Comparison of ENCODE assay signal across 8 cellular contexts in the genomic region with DNA sequence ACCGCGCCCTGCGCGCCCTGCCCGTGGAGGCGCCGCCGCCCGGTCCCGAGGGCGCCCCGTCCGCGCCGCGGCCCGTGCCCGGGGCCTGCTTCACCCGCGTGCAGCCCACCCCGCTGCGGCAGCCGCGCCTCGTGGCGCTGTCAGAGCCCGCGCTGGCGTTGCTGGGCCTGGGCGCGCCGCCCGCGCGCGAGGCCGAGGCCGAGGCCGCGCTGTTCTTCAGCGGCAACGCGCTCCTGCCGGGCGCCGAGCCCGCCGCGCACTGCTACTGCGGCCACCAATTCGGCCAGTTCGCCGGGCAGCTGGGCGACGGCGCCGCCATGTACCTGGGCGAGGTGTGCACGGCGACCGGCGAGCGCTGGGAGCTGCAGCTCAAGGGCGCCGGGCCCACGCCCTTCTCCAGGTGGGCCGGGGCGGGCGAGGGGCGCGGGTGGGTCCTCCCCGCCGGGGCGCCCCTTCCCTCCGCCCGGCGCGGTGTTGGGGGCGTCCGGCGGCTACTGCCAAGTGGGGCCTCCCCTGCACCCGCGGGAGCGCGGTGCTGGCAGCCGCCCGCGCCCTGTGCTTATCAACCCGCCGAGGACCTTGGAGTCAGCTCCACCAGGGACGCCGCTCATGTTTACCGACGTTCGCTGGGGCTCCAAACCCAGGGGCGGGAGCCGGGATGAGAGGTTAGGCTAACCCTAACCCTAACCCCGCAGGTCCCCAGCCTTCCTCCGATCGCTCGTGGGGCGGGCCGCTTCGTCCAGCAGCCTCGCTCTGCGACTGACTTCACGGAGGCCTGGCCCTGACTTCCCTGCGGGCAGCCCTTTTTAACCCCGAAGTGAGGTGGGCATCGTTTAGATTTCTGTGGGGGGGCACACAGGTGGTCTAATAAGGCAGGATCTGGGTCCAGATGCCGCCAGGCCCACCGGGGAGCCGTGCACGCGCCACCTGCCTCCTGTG. TPM values are rescaled to one million over a fixed set of nuclear protein-coding genes. Genes with fewer than 3 reads are reported as not detected.
DNase-seq lines count a peak whose midpoint lies in the region; ATAC-seq and TF ChIP-seq lines count a peak whose summit lies in the region.

No MANE protein-coding gene starts in this region.

- H3K27ac Mint-ChIP-seq in nephron: peak overlapping the region; percentile 40 to 87 (median 86)

- no peaks in the 10 kb centered on the region for H3K27me3 ChIP-seq in SJCRH30

- H3K9me3 ChIP-seq in SJCRH30 (replicated peaks): no peaks in the 10 kb centered on the region

- peaks cover 7% of the 10 kb centered on the region for H3K27me3 Mint-ChIP-seq in nephron (ENCODE audit: low read depth)

- H3K4me1 ChIP-seq in SJCRH30: no peaks in the 10 kb centered on the region; the same call in 1 of the 2 replicates

- H3K27ac ChIP-seq in SJCRH30: no peak overlapping the region

- TF ChIP-seq CTCF in nephron (IDR thresholded peaks at IDR 0.05; ENCODE audit: unreplicated experiment in 3 of 3) (no peak), GM13977 (IDR thresholded peaks at IDR 0.05; ENCODE audit: extremely low read depth, insufficient read depth, missing control alignments) (no peak)

- peaks cover 26% of the 10 kb centered on the region for H3K36me3 Mint-ChIP-seq in nephron (ENCODE audit: low read depth)

- no peaks in the 10 kb centered on the region for H3K9me3 Mint-ChIP-seq in nephron

- H3K4me1 Mint-ChIP-seq in nephron: peaks cover 18% of the 10 kb centered on the region

- peak; percentile 20 for ATAC-seq in HG02852 (IDR thresholded peaks at IDR 0.05; ENCODE audit: unreplicated experiment)

- H3K4me3 ChIP-seq in SJCRH30: peak overlapping the region; percentile 68

- DNase-seq in NCI-H2171 treated with DMSO at 0.1 percent for 48 hours (lab: John Stamatoyannopoulos, UW): peak; percentile 5
- no peak for DNase-seq in NCI-H2171 (lab: John Stamatoyannopoulos, UW)
- no peak for DNase-seq in SJCRH30
- peak; percentile 76 to 78 for DNase-seq in erythroblast (lab: John Stamatoyannopoulos, UW)
- DNase-seq in NCI-H510A (lab: John Stamatoyannopoulos, UW): no peak
- DNase-seq in GM13977 (ENCODE audit: low spot score): no peak

- H3K4me3 Mint-ChIP-seq in nephron: peak overlapping the region; percentile 93 to 94 (median 93)

- H3K36me3 ChIP-seq in SJCRH30: peaks cover 20% of the 10 kb centered on the region

- in situ Hi-C loops in GM13977 (cut with MboI; ENCODE audit: low pct_unique_long_range_greater_than_20kb, low sequenced_read_pairs, unreplicated experiment): loop anchor here (10.0 kb wide), 1 partner anchor 57 kb away; no protein-coding TSS in a partner anchor

- TF ChIP-seq POLR2A in erythroblast (IDR thresholded peaks at IDR 0.05; ENCODE audit: low read length): no peak

RNA-seq across cellular contexts. Expression of a gene that starts 0.6 kb away (rescaled TPM):
- total RNA-seq in SJCRH30 (2014; rRNA removed; shearing (Covaris generic)): 15.4 and 16.4 TPM in 2 replicates

RNA-seq across cellular contexts. Expression of a gene that starts 15.7 kb away (rescaled TPM):
- 38.7 and 39.1 TPM in 2 replicates for total RNA-seq in SJCRH30 (2014; rRNA removed; shearing (Covaris generic))

RNA-seq across cellular contexts. Expression of a gene that starts 30.9 kb away (rescaled TPM):
- total RNA-seq in SJCRH30 (2014; rRNA removed; shearing (Covaris generic)): not detected in 2 replicates

RNA-seq across cellular contexts. Expression of a gene that starts 43.4 kb away (rescaled TPM):
- 27.8 and 40.2 TPM in 2 replicates for total RNA-seq in SJCRH30 (2014; rRNA removed; shearing (Covaris generic))

RNA-seq across cellular contexts. Expression of a gene that starts 49.6 kb away (rescaled TPM):
- total RNA-seq in SJCRH30 (2014; rRNA removed; shearing (Covaris generic)): 11.2 and 21.4 TPM in 2 replicates

Comparison
In these comparisons a context has a peak if more than half of its experiments do, and no peak if none do; other contexts are left out.
1. DNase-seq: peak in NCI-H2171 treated with DMSO at 0.1 percent for 48 hours (single experiment) and erythroblast (2 of 2); none in NCI-H2171 (single experiment), SJCRH30 (0 of 2), NCI-H510A (single experiment) and GM13977 (single experiment).